1 cellular context compared by ENCODE assay signal in genomic region chr21:36719614-36720013, GRCh38.
TF ChIP-seq lines count a peak whose summit lies in the region.

No MANE protein-coding gene starts in this region.

TF ChIP-seq in HCT116, 20 proteins besides CTCF, POLR2A, EP300 and RAD21:
- TF ChIP-seq ZBTB33 (IDR thresholded peaks at IDR 0.05; ENCODE audit: extremely low read depth, insufficient replicate concordance, low read length) (no peak), FOSL1 (IDR thresholded peaks at IDR 0.05; ENCODE audit: low read depth) (no peak), CBX3 (IDR thresholded peaks at IDR 0.05; ENCODE audit: low read depth) (no peak)
